10 cellular contexts compared by ENCODE assay signal in genomic region chr7:21966271-21966670, GRCh38.
A peak's percentile ranks its signal among the peaks of the same experiment; 100 is the strongest.
DNase-seq lines count a peak whose midpoint lies in the region; ATAC-seq and TF ChIP-seq lines count a peak whose summit lies in the region.
"Had no signal": no experiment of that assay in that cellular context is flagged by ENCODE, and none has a peak within 500 bp of the region (broad histone marks: within the 10 kb centered on the region; RNA-seq: fewer than 3 reads in every experiment).

No MANE protein-coding gene starts in this region.

- TF ChIP-seq CTCF in GM13977 (IDR thresholded peaks at IDR 0.05; ENCODE audit: extremely low read depth, insufficient read depth, missing control alignments) = no peak

- ATAC-seq in GM19463 (IDR thresholded peaks at IDR 0.05; ENCODE audit: unreplicated experiment) (peak; percentile 82), HG02943 (IDR thresholded peaks at IDR 0.05; ENCODE audit: low read depth, unreplicated experiment) (peak; percentile 69)

- in situ Hi-C loops in GM13977 (cut with MboI; ENCODE audit: low pct_unique_long_range_greater_than_20kb, low sequenced_read_pairs, unreplicated experiment) = no loop called here

- DNase-seq in GM13977 (ENCODE audit: low spot score) = peak; percentile 72
- peak; percentile 25 for DNase-seq in MV-4-11 (lab: John Stamatoyannopoulos, UW)
- DNase-seq in epidermal melanocyte (ENCODE audit: insufficient read length, low spot score) = no peak
- DNase-seq in DMS 273 (lab: John Stamatoyannopoulos, UW; ENCODE audit: unreplicated experiment) = no peak
- no peak for DNase-seq in activated gamma-delta T cell treated with Interleukin-2 at 50 U/mL for 16 hours
- no peak for DNase-seq in globus pallidus (ENCODE audit: low spot score)
- DNase-seq: BE2C, NCI-H748 treated with DMSO at 0.1 percent for 48 hours had no signal

Comparison
In these comparisons a context has a peak if more than half of its experiments do, and no peak if none do; other contexts are left out.
1. DNase-seq: peak in GM13977 (single experiment) and MV-4-11 (single experiment); none in epidermal melanocyte (single experiment), DMS 273 (single experiment), activated gamma-delta T cell treated with Interleukin-2 at 50 U/mL for 16 hours (single experiment) and globus pallidus (single experiment).